In the genomic region with DNA sequence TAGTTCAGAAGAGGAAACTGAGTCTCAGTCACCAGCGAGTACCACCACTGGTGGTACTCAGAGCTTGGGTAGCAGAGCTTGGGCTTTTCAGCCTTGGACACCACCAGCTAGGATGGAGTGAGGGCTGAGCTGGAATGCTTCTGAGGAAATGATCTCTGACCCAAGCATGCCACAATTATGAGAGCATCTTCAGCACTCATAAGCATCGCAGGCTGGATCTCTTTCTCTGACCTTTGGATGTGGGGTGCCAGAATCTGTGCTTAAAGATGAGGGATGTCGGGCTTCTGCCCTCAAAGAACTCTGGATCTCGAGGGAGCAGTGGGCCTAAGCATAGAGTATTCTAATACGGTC, we compare ENCODE assay signal across 9 cellular contexts. TPM values are rescaled to one million over a fixed set of nuclear protein-coding genes. Genes with fewer than 3 reads are reported as not detected.
A peak's percentile ranks its signal among the peaks of the same experiment; 100 is the strongest.
DNase-seq lines count a peak whose midpoint lies in the region; ATAC-seq and TF ChIP-seq lines count a peak whose summit lies in the region.
"Had no signal": no experiment of that assay in that cellular context is flagged by ENCODE, and none has a peak within 500 bp of the region (broad histone marks: within the 10 kb centered on the region; RNA-seq: fewer than 3 reads in every experiment).

No MANE protein-coding gene starts in this region.

- peaks cover 32% of the 10 kb centered on the region for H3K4me1 ChIP-seq in fibroblast of lung (ENCODE audit: control insufficient read depth, extremely low read depth, insufficient read depth, low read length)

- no peaks in the 10 kb centered on the region for H3K9me3 ChIP-seq in fibroblast of lung (ENCODE audit: control insufficient read depth, insufficient read depth, low read depth, low read length)
- H3K9me3 ChIP-seq: ovary had no signal

- H3K36me3 ChIP-seq in fibroblast of lung (ENCODE audit: control insufficient read depth, insufficient read depth, low read length) = no peaks in the 10 kb centered on the region
- H3K36me3 ChIP-seq: ovary had no signal

- no peak for TF ChIP-seq CTCF in fibroblast of lung (conservative IDR thresholded peaks at IDR 0.05 in 1 of 2, IDR thresholded peaks at IDR 0.05 in 1 of 2; ENCODE audit: low read depth in 1 of 2, low read length in 2 of 2)

- peaks cover 21% of the 10 kb centered on the region for H3K79me2 ChIP-seq in fibroblast of lung (ENCODE audit: control insufficient read depth, insufficient read depth, low read length)

- no peaks in the 10 kb centered on the region for H3K27me3 ChIP-seq in fibroblast of lung (ENCODE audit: control insufficient read depth, insufficient read depth, low read length)
- H3K27me3 ChIP-seq: ovary had no signal

- no peaks in the 10 kb centered on the region for H4K20me1 ChIP-seq in fibroblast of lung (ENCODE audit: control insufficient read depth, extremely low read depth, insufficient read depth, low read length)

- peak overlapping the region; percentile 7 for H3K4me2 ChIP-seq in fibroblast of lung (ENCODE audit: extremely low read depth, insufficient read depth, low read length)

- no peak overlapping the region for H3K4me3 ChIP-seq in fibroblast of lung (replicated peaks in 1 of 4; ENCODE audit: control extremely low read depth in 1 of 4, insufficient read depth in 1 of 4, low read depth in 3 of 4, low read length in 4 of 4)
- H3K4me3 ChIP-seq: ovary had no signal

- H3K27ac ChIP-seq in fibroblast of lung (ENCODE audit: insufficient read depth, low read length) = peak overlapping the region; percentile 61
- H3K27ac ChIP-seq: ovary had no signal

- no peak overlapping the region for H2AFZ ChIP-seq in fibroblast of lung (ENCODE audit: low read length)

- no peak overlapping the region for H3K9ac ChIP-seq in fibroblast of lung (ENCODE audit: insufficient read depth, low read length)

- DNase-seq in GM04503 (ENCODE audit: low read depth) = peak; percentile 36
- peak; percentile 13 for DNase-seq in RPMI7951 (ENCODE audit: low read depth)
- peak; percentile 39 to 70 for DNase-seq in fibroblast of lung (ENCODE audit: low read depth in 2 of 2)
- peak; percentile 44 for DNase-seq in pulmonary artery endothelial cell (ENCODE audit: low read depth, low spot score)
- DNase-seq in NCI-H2029 treated with DMSO at 0.1 percent for 48 hours (lab: John Stamatoyannopoulos, UW) = no peak
- no peak for DNase-seq in stimulated activated CD4-positive, alpha-beta T cell treated with anti-CD3 and anti-CD28 coated beads, Interleukin-2, amount 100 ng/mL, for 48 hours
- DNase-seq: ovary had no signal

- ATAC-seq in HG03469 (IDR thresholded peaks at IDR 0.05; ENCODE audit: unreplicated experiment) = no peak
- no peak for ATAC-seq in HG02610 (IDR thresholded peaks at IDR 0.05; ENCODE audit: unreplicated experiment)

RNA-seq across cellular contexts. Expression of a gene that starts 36.4 kb away (rescaled TPM):
- 5.5 and 5.6 TPM in 2 replicates for total RNA-seq in RPMI7951 (2014; rRNA removed; shearing (Covaris generic))
- total RNA-seq in fibroblast of lung (5.9 and 9.4 TPM in 2 replicates), pulmonary artery endothelial cell (14.5 and 16.0 TPM in 2 replicates)
- polyA plus RNA-seq in fibroblast of lung = 2.1 and 2.2 TPM in 2 replicates
- polyA plus RNA-seq in fibroblast of lung (2012) = 14.6 and 17.4 TPM in 2 replicates
- 21.2 and 28.9 TPM in 2 replicates for polyA minus RNA-seq in fibroblast of lung (ENCODE audit: low replicate concordance)

Comparison
In these comparisons a context has a peak if more than half of its experiments do, and no peak if none do; other contexts are left out.
1. DNase-seq: peak in GM04503 (single experiment), RPMI7951 (single experiment), fibroblast of lung (2 of 2) and pulmonary artery endothelial cell (single experiment); none in NCI-H2029 treated with DMSO at 0.1 percent for 48 hours (single experiment) and stimulated activated CD4-positive, alpha-beta T cell treated with anti-CD3 and anti-CD28 coated beads, Interleukin-2, amount 100 ng/mL, for 48 hours (0 of 2).